In the genomic region with DNA sequence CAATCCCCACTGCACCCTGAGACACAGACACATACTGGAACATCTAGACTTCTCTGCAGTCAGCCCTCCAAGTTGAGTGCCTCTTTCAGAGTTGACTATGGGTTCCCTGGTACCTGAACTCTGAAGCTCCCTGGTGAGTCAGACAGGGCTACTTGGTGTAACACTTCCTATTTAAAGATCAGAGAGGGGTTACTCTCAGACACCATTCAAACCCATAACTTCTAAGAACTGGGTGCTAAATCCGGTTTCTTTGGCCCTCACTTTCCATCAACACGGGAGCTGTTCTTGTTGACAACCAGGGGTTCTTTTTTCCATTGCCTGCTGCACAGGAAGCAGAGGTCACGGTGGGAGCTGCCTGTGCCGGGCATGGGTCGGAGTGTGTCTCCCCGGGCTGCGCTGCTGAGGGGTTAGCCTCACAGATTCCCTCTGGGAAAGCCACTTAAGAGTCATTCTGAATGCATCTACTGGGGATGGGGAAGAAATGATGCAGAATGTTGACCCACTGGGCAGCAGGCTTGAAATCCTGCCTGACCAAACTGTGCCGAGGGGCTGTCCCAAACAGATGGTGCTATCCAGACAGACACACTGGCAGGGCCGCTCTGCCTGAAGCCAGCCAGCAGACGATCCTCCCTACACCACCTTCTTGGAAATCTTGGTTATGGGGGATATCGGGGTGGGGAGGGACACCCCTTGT, we compare ENCODE assay signal across 2 cellular contexts.
TF ChIP-seq lines count a peak whose summit lies in the region.

No MANE protein-coding gene starts in this region.

TF ChIP-seq in A549, 52 proteins besides CTCF, POLR2A, EP300 and RAD21 (continued from another document):
- no peak for TF ChIP-seq KDM5A (IDR thresholded peaks at IDR 0.05)
- TF ChIP-seq, protein P1, sequence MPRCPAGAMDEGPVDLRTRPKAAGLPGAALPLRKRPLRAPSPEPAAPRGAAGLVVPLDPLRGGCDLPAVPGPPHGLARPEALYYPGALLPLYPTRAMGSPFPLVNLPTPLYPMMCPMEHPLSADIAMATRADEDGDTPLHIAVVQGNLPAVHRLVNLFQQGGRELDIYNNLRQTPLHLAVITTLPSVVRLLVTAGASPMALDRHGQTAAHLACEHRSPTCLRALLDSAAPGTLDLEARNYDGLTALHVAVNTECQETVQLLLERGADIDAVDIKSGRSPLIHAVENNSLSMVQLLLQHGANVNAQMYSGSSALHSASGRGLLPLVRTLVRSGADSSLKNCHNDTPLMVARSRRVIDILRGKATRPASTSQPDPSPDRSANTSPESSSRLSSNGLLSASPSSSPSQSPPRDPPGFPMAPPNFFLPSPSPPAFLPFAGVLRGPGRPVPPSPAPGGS (IDR thresholded peaks at IDR 0.05): no peak
- TF ChIP-seq RCOR1 (IDR thresholded peaks at IDR 0.05; ENCODE audit: low read depth, low read length): no peak
- TF ChIP-seq, protein P2, sequence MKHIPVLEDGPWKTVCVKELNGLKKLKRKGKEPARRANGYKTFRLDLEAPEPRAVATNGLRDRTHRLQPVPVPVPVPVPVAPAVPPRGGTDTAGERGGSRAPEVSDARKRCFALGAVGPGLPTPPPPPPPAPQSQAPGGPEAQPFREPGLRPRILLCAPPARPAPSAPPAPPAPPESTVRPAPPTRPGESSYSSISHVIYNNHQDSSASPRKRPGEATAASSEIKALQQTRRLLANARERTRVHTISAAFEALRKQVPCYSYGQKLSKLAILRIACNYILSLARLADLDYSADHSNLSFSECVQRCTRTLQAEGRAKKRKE (CRISPR knock-in tag; IDR thresholded peaks at IDR 0.05; ENCODE audit: low read depth): no peak
- no peak for TF ChIP-seq EHMT2 (IDR thresholded peaks at IDR 0.05; ENCODE audit: low read depth)
TF ChIP-seq in A549: peak in this region for 0.

TF ChIP-seq in GM23338, 12 proteins besides CTCF, POLR2A, EP300 and RAD21 (continued from another document):
- TF ChIP-seq, protein P3, sequence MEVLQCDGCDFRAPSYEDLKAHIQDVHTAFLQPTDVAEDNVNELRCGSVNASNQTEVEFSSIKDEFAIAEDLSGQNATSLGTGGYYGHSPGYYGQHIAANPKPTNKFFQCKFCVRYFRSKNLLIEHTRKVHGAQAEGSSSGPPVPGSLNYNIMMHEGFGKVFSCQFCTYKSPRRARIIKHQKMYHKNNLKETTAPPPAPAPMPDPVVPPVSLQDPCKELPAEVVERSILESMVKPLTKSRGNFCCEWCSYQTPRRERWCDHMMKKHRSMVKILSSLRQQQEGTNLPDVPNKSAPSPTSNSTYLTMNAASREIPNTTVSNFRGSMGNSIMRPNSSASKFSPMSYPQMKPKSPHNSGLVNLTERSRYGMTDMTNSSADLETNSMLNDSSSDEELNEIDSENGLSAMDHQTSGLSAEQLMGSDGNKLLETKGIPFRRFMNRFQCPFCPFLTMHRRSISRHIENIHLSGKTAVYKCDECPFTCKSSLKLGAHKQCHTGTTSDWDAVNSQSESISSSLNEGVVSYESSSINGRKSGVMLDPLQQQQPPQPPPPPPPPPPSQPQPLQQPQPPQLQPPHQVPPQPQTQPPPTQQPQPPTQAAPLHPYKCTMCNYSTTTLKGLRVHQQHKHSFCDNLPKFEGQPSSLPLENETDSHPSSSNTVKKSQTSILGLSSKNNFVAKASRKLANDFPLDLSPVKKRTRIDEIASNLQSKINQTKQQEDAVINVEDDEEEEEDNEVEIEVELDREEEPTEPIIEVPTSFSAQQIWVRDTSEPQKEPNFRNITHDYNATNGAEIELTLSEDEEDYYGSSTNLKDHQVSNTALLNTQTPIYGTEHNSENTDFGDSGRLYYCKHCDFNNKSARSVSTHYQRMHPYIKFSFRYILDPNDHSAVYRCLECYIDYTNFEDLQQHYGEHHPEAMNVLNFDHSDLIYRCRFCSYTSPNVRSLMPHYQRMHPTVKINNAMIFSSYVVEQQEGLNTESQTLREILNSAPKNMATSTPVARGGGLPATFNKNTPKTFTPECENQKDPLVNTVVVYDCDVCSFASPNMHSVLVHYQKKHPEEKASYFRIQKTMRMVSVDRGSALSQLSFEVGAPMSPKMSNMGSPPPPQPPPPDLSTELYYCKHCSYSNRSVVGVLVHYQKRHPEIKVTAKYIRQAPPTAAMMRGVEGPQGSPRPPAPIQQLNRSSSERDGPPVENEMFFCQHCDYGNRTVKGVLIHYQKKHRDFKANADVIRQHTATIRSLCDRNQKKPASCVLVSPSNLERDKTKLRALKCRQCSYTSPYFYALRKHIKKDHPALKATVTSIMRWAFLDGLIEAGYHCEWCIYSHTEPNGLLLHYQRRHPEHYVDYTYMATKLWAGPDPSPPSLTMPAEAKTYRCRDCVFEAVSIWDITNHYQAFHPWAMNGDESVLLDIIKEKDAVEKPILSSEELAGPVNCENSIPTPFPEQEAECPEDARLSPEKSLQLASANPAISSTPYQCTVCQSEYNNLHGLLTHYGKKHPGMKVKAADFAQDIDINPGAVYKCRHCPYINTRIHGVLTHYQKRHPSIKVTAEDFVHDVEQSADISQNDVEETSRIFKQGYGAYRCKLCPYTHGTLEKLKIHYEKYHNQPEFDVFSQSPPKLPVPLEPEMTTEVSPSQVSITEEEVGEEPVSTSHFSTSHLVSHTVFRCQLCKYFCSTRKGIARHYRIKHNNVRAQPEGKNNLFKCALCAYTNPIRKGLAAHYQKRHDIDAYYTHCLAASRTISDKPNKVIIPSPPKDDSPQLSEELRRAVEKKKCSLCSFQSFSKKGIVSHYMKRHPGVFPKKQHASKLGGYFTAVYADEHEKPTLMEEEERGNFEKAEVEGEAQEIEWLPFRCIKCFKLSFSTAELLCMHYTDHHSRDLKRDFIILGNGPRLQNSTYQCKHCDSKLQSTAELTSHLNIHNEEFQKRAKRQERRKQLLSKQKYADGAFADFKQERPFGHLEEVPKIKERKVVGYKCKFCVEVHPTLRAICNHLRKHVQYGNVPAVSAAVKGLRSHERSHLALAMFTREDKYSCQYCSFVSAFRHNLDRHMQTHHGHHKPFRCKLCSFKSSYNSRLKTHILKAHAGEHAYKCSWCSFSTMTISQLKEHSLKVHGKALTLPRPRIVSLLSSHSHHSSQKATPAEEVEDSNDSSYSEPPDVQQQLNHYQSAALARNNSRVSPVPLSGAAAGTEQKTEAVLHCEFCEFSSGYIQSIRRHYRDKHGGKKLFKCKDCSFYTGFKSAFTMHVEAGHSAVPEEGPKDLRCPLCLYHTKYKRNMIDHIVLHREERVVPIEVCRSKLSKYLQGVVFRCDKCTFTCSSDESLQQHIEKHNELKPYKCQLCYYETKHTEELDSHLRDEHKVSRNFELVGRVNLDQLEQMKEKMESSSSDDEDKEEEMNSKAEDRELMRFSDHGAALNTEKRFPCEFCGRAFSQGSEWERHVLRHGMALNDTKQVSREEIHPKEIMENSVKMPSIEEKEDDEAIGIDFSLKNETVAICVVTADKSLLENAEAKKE (CRISPR knock-in tag; IDR thresholded peaks at IDR 0.05): no peak
- TF ChIP-seq ZNF331 (CRISPR knock-in tag; IDR thresholded peaks at IDR 0.05; ENCODE audit: low read depth) (no peak), EZH2 (IDR thresholded peaks at IDR 0.05; ENCODE audit: low read depth, unreplicated experiment) (no peak), NANOG (IDR thresholded peaks at IDR 0.05; ENCODE audit: borderline replicate concordance) (no peak), STAT1 (IDR thresholded peaks at IDR 0.05; ENCODE audit: unreplicated experiment) (no peak), EZH2phosphoT487 (IDR thresholded peaks at IDR 0.05; ENCODE audit: unreplicated experiment) (no peak), ZNF114 (CRISPR knock-in tag; IDR thresholded peaks at IDR 0.05) (no peak), JUNB (IDR thresholded peaks at IDR 0.05; ENCODE audit: unreplicated experiment) (no peak), POLR2AphosphoS5 (IDR thresholded peaks at IDR 0.05; ENCODE audit: low read depth) (no peak)
- TF ChIP-seq, protein P4, sequence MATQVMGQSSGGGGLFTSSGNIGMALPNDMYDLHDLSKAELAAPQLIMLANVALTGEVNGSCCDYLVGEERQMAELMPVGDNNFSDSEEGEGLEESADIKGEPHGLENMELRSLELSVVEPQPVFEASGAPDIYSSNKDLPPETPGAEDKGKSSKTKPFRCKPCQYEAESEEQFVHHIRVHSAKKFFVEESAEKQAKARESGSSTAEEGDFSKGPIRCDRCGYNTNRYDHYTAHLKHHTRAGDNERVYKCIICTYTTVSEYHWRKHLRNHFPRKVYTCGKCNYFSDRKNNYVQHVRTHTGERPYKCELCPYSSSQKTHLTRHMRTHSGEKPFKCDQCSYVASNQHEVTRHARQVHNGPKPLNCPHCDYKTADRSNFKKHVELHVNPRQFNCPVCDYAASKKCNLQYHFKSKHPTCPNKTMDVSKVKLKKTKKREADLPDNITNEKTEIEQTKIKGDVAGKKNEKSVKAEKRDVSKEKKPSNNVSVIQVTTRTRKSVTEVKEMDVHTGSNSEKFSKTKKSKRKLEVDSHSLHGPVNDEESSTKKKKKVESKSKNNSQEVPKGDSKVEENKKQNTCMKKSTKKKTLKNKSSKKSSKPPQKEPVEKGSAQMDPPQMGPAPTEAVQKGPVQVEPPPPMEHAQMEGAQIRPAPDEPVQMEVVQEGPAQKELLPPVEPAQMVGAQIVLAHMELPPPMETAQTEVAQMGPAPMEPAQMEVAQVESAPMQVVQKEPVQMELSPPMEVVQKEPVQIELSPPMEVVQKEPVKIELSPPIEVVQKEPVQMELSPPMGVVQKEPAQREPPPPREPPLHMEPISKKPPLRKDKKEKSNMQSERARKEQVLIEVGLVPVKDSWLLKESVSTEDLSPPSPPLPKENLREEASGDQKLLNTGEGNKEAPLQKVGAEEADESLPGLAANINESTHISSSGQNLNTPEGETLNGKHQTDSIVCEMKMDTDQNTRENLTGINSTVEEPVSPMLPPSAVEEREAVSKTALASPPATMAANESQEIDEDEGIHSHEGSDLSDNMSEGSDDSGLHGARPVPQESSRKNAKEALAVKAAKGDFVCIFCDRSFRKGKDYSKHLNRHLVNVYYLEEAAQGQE (IDR thresholded peaks at IDR 0.05; ENCODE audit: unreplicated experiment): no peak
